18 cellular contexts compared by ENCODE assay signal in genomic region chr7:128165927-128166420, GRCh38.
DNase-seq lines count a peak whose midpoint lies in the region; ATAC-seq, FAIRE-seq and TF ChIP-seq lines count a peak whose summit lies in the region.
"Had no signal": no experiment of that assay in that cellular context is flagged by ENCODE, and none has a peak within 500 bp of the region (broad histone marks: within the 10 kb centered on the region; RNA-seq: fewer than 3 reads in every experiment).

No MANE protein-coding gene starts in this region.

- CTCF ChIA-PET in activated naive CD4-positive, alpha-beta T cell treated with anti-CD3 and anti-CD28 coated beads for 36 hours (lab: Charles Lee): interaction anchor here (1.4 kb wide), 1 partner anchor 30 kb away, joined by 4 read pairs; no protein-coding TSS in a partner anchor

- intact Hi-C loops in activated naive CD4-positive, alpha-beta T cell treated with anti-CD3 and anti-CD28 coated beads for 36 hours (cut with micrococcal nuclease): loop anchor here (2.0 kb wide), 1 partner anchor 29 kb away; no protein-coding TSS in a partner anchor

- no peaks in the 10 kb centered on the region for H3K9me3 Mint-ChIP-seq in activated naive CD4-positive, alpha-beta T cell treated with anti-CD3 and anti-CD28 coated beads for 36 hours
- H3K9me3 Mint-ChIP-seq in activated T-helper 17 cell treated with anti-CD3 and anti-CD28 coated beads, Interleukin-2, amount 50 U/mL, for 72 hours: no peaks in the 10 kb centered on the region
- H3K9me3 Mint-ChIP-seq in immature natural killer cell: peaks cover 0 to 5% (median 0%) of the 10 kb centered on the region in 6 donors
- no peaks in the 10 kb centered on the region for H3K9me3 Mint-ChIP-seq in progenitor cell of endocrine pancreas (ENCODE audit: low read depth)

- peak overlapping the region; percentile 25 for H3K4me3 Mint-ChIP-seq in activated naive CD4-positive, alpha-beta T cell treated with anti-CD3 and anti-CD28 coated beads for 36 hours
- peak overlapping the region; percentile 29 for H3K4me3 Mint-ChIP-seq in activated T-helper 17 cell treated with anti-CD3 and anti-CD28 coated beads, Interleukin-2, amount 50 U/mL, for 72 hours
- H3K4me3 Mint-ChIP-seq in immature natural killer cell (peak overlapping the region in 3 of 5 donors; percentile 4 to 67 (median 34)), progenitor cell of endocrine pancreas (ENCODE audit: low read depth) (peak overlapping the region; percentile 82)

- H3K4me1 Mint-ChIP-seq in activated naive CD4-positive, alpha-beta T cell treated with anti-CD3 and anti-CD28 coated beads for 36 hours (ENCODE audit: low read depth): peaks cover 8% of the 10 kb centered on the region
- H3K4me1 Mint-ChIP-seq in activated T-helper 17 cell treated with anti-CD3 and anti-CD28 coated beads, Interleukin-2, amount 50 U/mL, for 72 hours: no peaks in the 10 kb centered on the region
- H3K4me1 Mint-ChIP-seq in immature natural killer cell (peaks cover 11 to 25% of the 10 kb centered on the region in 2 donors), progenitor cell of endocrine pancreas (ENCODE audit: low read depth) (peaks cover 8% of the 10 kb centered on the region)

- H3K36me3 Mint-ChIP-seq in activated naive CD4-positive, alpha-beta T cell treated with anti-CD3 and anti-CD28 coated beads for 36 hours (ENCODE audit: low read depth): no peaks in the 10 kb centered on the region
- H3K36me3 Mint-ChIP-seq in activated T-helper 17 cell treated with anti-CD3 and anti-CD28 coated beads, Interleukin-2, amount 50 U/mL, for 72 hours (ENCODE audit: low read depth): no peaks in the 10 kb centered on the region
- H3K36me3 Mint-ChIP-seq in immature natural killer cell (peaks cover 0 to 4% (median 0%) of the 10 kb centered on the region in 3 donors), progenitor cell of endocrine pancreas (ENCODE audit: insufficient read depth) (no peaks in the 10 kb centered on the region)
- H3K36me3 Mint-ChIP-seq: CD4-positive, CD25-positive, alpha-beta regulatory T cell had no signal

- no peak for TF ChIP-seq CTCF in progenitor cell of endocrine pancreas (IDR thresholded peaks at IDR 0.05; ENCODE audit: unreplicated experiment)

- H3K27me3 Mint-ChIP-seq in activated naive CD4-positive, alpha-beta T cell treated with anti-CD3 and anti-CD28 coated beads for 36 hours (ENCODE audit: low read depth): peaks cover 45% of the 10 kb centered on the region
- peaks cover 52% of the 10 kb centered on the region for H3K27me3 Mint-ChIP-seq in activated T-helper 17 cell treated with anti-CD3 and anti-CD28 coated beads, Interleukin-2, amount 50 U/mL, for 72 hours
- peaks cover 11 to 38% (median 28%) of the 10 kb centered on the region in 3 donors for H3K27me3 Mint-ChIP-seq in immature natural killer cell (ENCODE audit: low read depth in 3 of 3)
- peaks cover 73% of the 10 kb centered on the region for H3K27me3 Mint-ChIP-seq in progenitor cell of endocrine pancreas

- FAIRE-seq in frontal cortex (lab: Jason Lieb, UNC): no peak
- FAIRE-seq: A549, TTC549 had no signal

- no peak overlapping the region for H3K27ac Mint-ChIP-seq in activated naive CD4-positive, alpha-beta T cell treated with anti-CD3 and anti-CD28 coated beads for 36 hours
- no peak overlapping the region for H3K27ac Mint-ChIP-seq in activated T-helper 17 cell treated with anti-CD3 and anti-CD28 coated beads, Interleukin-2, amount 50 U/mL, for 72 hours
- H3K27ac Mint-ChIP-seq in immature natural killer cell (no peak overlapping the region), progenitor cell of endocrine pancreas (no peak overlapping the region)
- H3K27ac Mint-ChIP-seq: CD4-positive, CD25-positive, alpha-beta regulatory T cell had no signal

- no peak for ATAC-seq in activated T-helper 17 cell treated with anti-CD3 and anti-CD28 coated beads, Interleukin-2, amount 50 U/mL, for 72 hours (replicated peaks)
- ATAC-seq in GM18868 (IDR thresholded peaks at IDR 0.05; ENCODE audit: unreplicated experiment): no peak
- ATAC-seq: PC-3 had no signal

- no peak for DNase-seq in activated naive CD4-positive, alpha-beta T cell treated with anti-CD3 and anti-CD28 coated beads for 36 hours
- DNase-seq in activated naive CD4-positive, alpha-beta T cell treated with Interleukin-2 at 50 U/mL for 16 hours: no peak
- DNase-seq in immature natural killer cell: no peak
- DNase-seq in progenitor cell of endocrine pancreas (ENCODE audit: low spot score, unreplicated experiment): no peak
- DNase-seq in frontal cortex (ENCODE audit: low spot score in 2 of 2): no peak
- no peak for DNase-seq in AG08395 (ENCODE audit: low spot score)
- DNase-seq: aorta; CD4-positive, CD25-positive, alpha-beta regulatory T cell; colonic mucosa; GOT3; left lung; NCI-H1930; NCI-H524 treated with DMSO at 0.1 percent for 48 hours; PC-3 had no signal

Comparison
In these comparisons a context has a peak if more than half of its experiments do, and no peak if none do; other contexts are left out.
1. H3K4me3 Mint-ChIP-seq: peak in every context shown above with its lines; median percentile 82 in progenitor cell of endocrine pancreas; 34 in immature natural killer cell; 29 in activated T-helper 17 cell treated with anti-CD3 and anti-CD28 coated beads, Interleukin-2, amount 50 U/mL, for 72 hours; 25 in activated naive CD4-positive, alpha-beta T cell treated with anti-CD3 and anti-CD28 coated beads for 36 hours.